29 cellular contexts compared by ENCODE assay signal in the genomic region with DNA sequence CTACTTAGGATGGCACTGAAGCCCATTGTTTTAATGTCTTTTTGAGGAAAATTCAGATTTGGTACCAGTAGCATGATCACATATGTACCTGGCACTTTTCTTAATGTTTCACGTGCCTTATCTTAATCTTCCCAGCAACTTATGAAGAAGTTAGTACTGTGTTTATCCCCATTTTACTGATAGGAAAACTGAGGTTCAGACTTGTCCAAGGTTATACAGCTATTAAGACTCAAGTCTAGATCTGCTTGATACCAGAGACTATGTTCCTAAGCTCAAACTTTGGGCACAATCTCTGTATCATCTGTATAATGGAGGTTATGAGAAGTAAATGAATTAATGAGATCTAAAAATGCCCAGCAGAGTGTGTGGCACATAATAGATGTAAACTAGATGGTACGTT.
"Had no signal": no experiment of that assay in that cellular context is flagged by ENCODE, and none has a peak within 500 bp of the region (broad histone marks: within the 10 kb centered on the region; RNA-seq: fewer than 3 reads in every experiment).

No MANE protein-coding gene starts in this region.

- H3K27me3 Mint-ChIP-seq: activated CD4-positive, alpha-beta T cell treated with anti-CD3 and anti-CD28 coated beads, Interleukin-2, amount 10 ng/mL, durations not matched to agents 7 days and 5 days; activated naive CD8-positive, alpha-beta T cell treated with anti-CD3 and anti-CD28 coated beads, Interleukin-2, amount 10 ng/mL, durations not matched to agents 7 days and 5 days; central memory CD8-positive, alpha-beta T cell; dendritic cell treated with granulocyte-macrophage colony-stimulating factor and Interleukin-4, amounts not matched to agents 40 ng/mL and 50 ng/mL, for 4 days had no signal

- ATAC-seq: activated CD8-positive, alpha-beta memory T cell treated with anti-CD3 and anti-CD28 coated beads, Interleukin-2, amount 10 ng/mL, durations not matched to agents 7 days and 5 days; activated CD8-positive, alpha-beta T cell treated with anti-CD3 and anti-CD28 coated beads, Interleukin-2, amount 10 ng/mL, durations not matched to agents 7 days and 5 days; left lobe of liver; lower lobe of right lung; natural killer cell; stimulated activated effector memory CD8-positive, alpha-beta T cell treated with anti-CD3 and anti-CD28 coated beads, Interleukin-12 subunit alpha, Interleukin-12 subunit beta, amount 100 ng/mL, for 72 hours had no signal

- H3K36me3 Mint-ChIP-seq: activated naive CD8-positive, alpha-beta T cell treated with anti-CD3 and anti-CD28 coated beads, Interleukin-2, amount 10 ng/mL, durations not matched to agents 7 days and 5 days; natural killer cell had no signal

- H3K9ac ChIP-seq: SK-N-SH had no signal

- H3K9me3 ChIP-seq: esophagus muscularis mucosa, heart right ventricle, lower lobe of right lung, SK-N-SH, suprapubic skin, tibial nerve had no signal

- H3K27ac Mint-ChIP-seq: activated CD4-positive, alpha-beta T cell treated with anti-CD3 and anti-CD28 coated beads, Interleukin-2, amount 10 ng/mL, durations not matched to agents 7 days and 5 days; activated CD8-positive, alpha-beta memory T cell treated with anti-CD3 and anti-CD28 coated beads, Interleukin-2, amount 10 ng/mL, durations not matched to agents 7 days and 5 days; activated CD8-positive, alpha-beta T cell treated with anti-CD3 and anti-CD28 coated beads, Interleukin-2, amount 10 ng/mL, durations not matched to agents 7 days and 5 days; activated naive CD4-positive, alpha-beta T cell treated with anti-CD3 and anti-CD28 coated beads for 36 hours; activated naive CD8-positive, alpha-beta T cell treated with anti-CD3 and anti-CD28 coated beads, Interleukin-2, amount 10 ng/mL, durations not matched to agents 7 days and 5 days; dendritic cell treated with granulocyte-macrophage colony-stimulating factor and Interleukin-4, amounts not matched to agents 40 ng/mL and 50 ng/mL, for 4 days; natural killer cell; stimulated activated effector memory CD8-positive, alpha-beta T cell treated with anti-CD3 and anti-CD28 coated beads, Interleukin-12 subunit alpha, Interleukin-12 subunit beta, amount 100 ng/mL, for 72 hours; T-helper 1 cell treated with Interleukin-12 subunit alpha and Interleukin-12 subunit beta and Interleukin-4 antibody, amounts not matched to agents 30 μg/mL and 1 μg/mL, for 36 hours had no signal

- H3K4me3 Mint-ChIP-seq: activated CD4-positive, alpha-beta T cell treated with anti-CD3 and anti-CD28 coated beads, Interleukin-2, amount 10 ng/mL, durations not matched to agents 7 days and 5 days; activated CD8-positive, alpha-beta memory T cell treated with anti-CD3 and anti-CD28 coated beads, Interleukin-2, amount 10 ng/mL, durations not matched to agents 7 days and 5 days; activated CD8-positive, alpha-beta T cell treated with anti-CD3 and anti-CD28 coated beads, Interleukin-2, amount 10 ng/mL, durations not matched to agents 7 days and 5 days; activated naive CD4-positive, alpha-beta T cell treated with anti-CD3 and anti-CD28 coated beads for 36 hours; activated naive CD8-positive, alpha-beta T cell treated with anti-CD3 and anti-CD28 coated beads, Interleukin-2, amount 10 ng/mL, durations not matched to agents 7 days and 5 days; central memory CD8-positive, alpha-beta T cell; dendritic cell treated with granulocyte-macrophage colony-stimulating factor and Interleukin-4, amounts not matched to agents 40 ng/mL and 50 ng/mL, for 4 days; natural killer cell; stimulated activated effector memory CD8-positive, alpha-beta T cell treated with anti-CD3 and anti-CD28 coated beads, Interleukin-12 subunit alpha, Interleukin-12 subunit beta, amount 100 ng/mL, for 72 hours; T-helper 1 cell treated with Interleukin-12 subunit alpha and Interleukin-12 subunit beta and Interleukin-4 antibody, amounts not matched to agents 30 μg/mL and 1 μg/mL, for 36 hours had no signal

- H3K36me3 ChIP-seq: esophagus muscularis mucosa, heart right ventricle, lower lobe of right lung, suprapubic skin, tibial nerve had no signal

- H3K9me3 Mint-ChIP-seq: activated naive CD4-positive, alpha-beta T cell treated with anti-CD3 and anti-CD28 coated beads for 36 hours; activated naive CD8-positive, alpha-beta T cell treated with anti-CD3 and anti-CD28 coated beads, Interleukin-2, amount 10 ng/mL, durations not matched to agents 7 days and 5 days; central memory CD8-positive, alpha-beta T cell; dendritic cell treated with granulocyte-macrophage colony-stimulating factor and Interleukin-4, amounts not matched to agents 40 ng/mL and 50 ng/mL, for 4 days; natural killer cell; stimulated activated effector memory CD8-positive, alpha-beta T cell treated with anti-CD3 and anti-CD28 coated beads, Interleukin-12 subunit alpha, Interleukin-12 subunit beta, amount 100 ng/mL, for 72 hours had no signal

- H3K27me3 ChIP-seq: esophagus muscularis mucosa, heart right ventricle, suprapubic skin, tibial nerve had no signal

- DNase-seq: activated CD4-positive, alpha-beta T cell treated with anti-CD3 and anti-CD28 coated beads for 1 hour; activated CD4-positive, alpha-beta T cell treated with anti-CD3 and anti-CD28 coated beads, Interleukin-2, amount 10 ng/mL, durations not matched to agents 7 days and 5 days; activated CD8-positive, alpha-beta memory T cell treated with anti-CD3 and anti-CD28 coated beads, Interleukin-2, amount 10 ng/mL, durations not matched to agents 7 days and 5 days; activated CD8-positive, alpha-beta T cell treated with anti-CD3 and anti-CD28 coated beads, Interleukin-2, amount 10 ng/mL, durations not matched to agents 7 days and 5 days; activated effector memory CD4-positive, alpha-beta T cell treated with anti-CD3 and anti-CD28 coated beads, Interleukin-2, amount 50 U/mL, for 16 hours; activated naive CD4-positive, alpha-beta T cell treated with anti-CD3 and anti-CD28 coated beads for 36 hours; activated naive CD8-positive, alpha-beta T cell treated with anti-CD3 and anti-CD28 coated beads, Interleukin-2, amount 10 ng/mL, durations not matched to agents 7 days and 5 days; amniotic stem cell; foreskin melanocyte; heart right ventricle; kidney glomerular epithelial cell; lower lobe of right lung; mesendoderm; natural killer cell; posterior cingulate gyrus; SK-N-SH; stimulated activated CD4-positive, alpha-beta T cell treated with anti-CD3 and anti-CD28 coated beads, Interleukin-12 subunit alpha, Interleukin-12 subunit beta, amount 100 ng/mL, for 4 hours; stimulated activated CD4-positive, alpha-beta T cell treated with anti-CD3 and anti-CD28 coated beads, Interleukin-4, amount 100 ng/mL, for 24 hours; SW 1271; T-helper 9 cell had no signal

- H3K27ac ChIP-seq: esophagus muscularis mucosa, heart right ventricle, lower lobe of right lung had no signal

- H3K4me3 ChIP-seq: esophagus muscularis mucosa, heart right ventricle, lower lobe of right lung, skin epidermis, tibial nerve had no signal
